Comparison of ENCODE assay signal across 19 cellular contexts in genomic region chr15:38545179-38545578, GRCh38. TPM values are rescaled to one million over a fixed set of nuclear protein-coding genes. Genes with fewer than 3 reads are reported as not detected.
A peak's percentile ranks its signal among the peaks of the same experiment; 100 is the strongest.
DNase-seq lines count a peak whose midpoint lies in the region; ATAC-seq, FAIRE-seq and TF ChIP-seq lines count a peak whose summit lies in the region.
"Had no signal": no experiment of that assay in that cellular context is flagged by ENCODE, and none has a peak within 500 bp of the region (broad histone marks: within the 10 kb centered on the region; RNA-seq: fewer than 3 reads in every experiment).

No MANE protein-coding gene starts in this region.

- POLR2A ChIA-PET in T-cell (lab: Charles Lee), result interaction anchor here (0.6 to 1.0 kb wide), 2 partner anchors 144 to 146 kb away, joined by 3 read pairs; no protein-coding TSS in a partner anchor

- H3K4me1 Mint-ChIP-seq in activated CD8-positive, alpha-beta memory T cell treated with anti-CD3 and anti-CD28 coated beads, Interleukin-2, amount 10 ng/mL, durations not matched to agents 7 days and 5 days, result peaks cover 84% of the 10 kb centered on the region
- peaks cover 94 to 95% (median 94%) of the 10 kb centered on the region in 3 donors for H3K4me1 Mint-ChIP-seq in T-cell
- H3K4me1 Mint-ChIP-seq in natural killer cell treated with Interleukin-12 subunit alpha and Interleukin-12 subunit beta and Interleukin-15 and Interleukin-18, amount 100 ng/mL, for 72 hours (ENCODE audit: low read depth in 2 of 2), result peaks cover 76 to 77% of the 10 kb centered on the region in 2 donors

- no peak overlapping the region for H3K4me3 Mint-ChIP-seq in activated CD8-positive, alpha-beta memory T cell treated with anti-CD3 and anti-CD28 coated beads, Interleukin-2, amount 10 ng/mL, durations not matched to agents 7 days and 5 days
- H3K4me3 Mint-ChIP-seq in T-cell, result peak overlapping the region in 1 of 3 donors; percentile 25
- no peak overlapping the region for H3K4me3 Mint-ChIP-seq in natural killer cell treated with Interleukin-12 subunit alpha and Interleukin-12 subunit beta and Interleukin-15 and Interleukin-18, amount 100 ng/mL, for 72 hours
- H3K4me3 Mint-ChIP-seq: WTC11 had no signal

- no peak for ATAC-seq in activated CD8-positive, alpha-beta memory T cell treated with anti-CD3 and anti-CD28 coated beads, Interleukin-2, amount 10 ng/mL, durations not matched to agents 7 days and 5 days
- ATAC-seq in T-cell (replicated peaks in 1 of 4) (no peak), GM21515 (IDR thresholded peaks at IDR 0.05; ENCODE audit: unreplicated experiment) (no peak), GM19452 (IDR thresholded peaks at IDR 0.05; ENCODE audit: unreplicated experiment) (no peak)
- no peak for ATAC-seq in natural killer cell treated with Interleukin-12 subunit alpha and Interleukin-12 subunit beta and Interleukin-15 and Interleukin-18, amount 100 ng/mL, for 72 hours
- ATAC-seq: body of pancreas, left lobe of liver, pancreas, upper lobe of right lung, WTC11 had no signal

- CTCF ChIA-PET in activated CD8-positive, alpha-beta memory T cell treated with anti-CD3 and anti-CD28 coated beads, Interleukin-2, amount 10 ng/mL, durations not matched to agents 7 days and 5 days (lab: Charles Lee), result interaction anchor here (1.0 kb wide), 1 partner anchor 146 kb away, joined by 5 read pairs; no protein-coding TSS in a partner anchor
- CTCF ChIA-PET in T-cell (lab: Charles Lee), result interaction anchor here (0.7 to 1.6 kb wide), 2 partner anchors 11 to 139 kb away, joined by 3 to 4 read pairs; no protein-coding TSS in a partner anchor

- DNase-seq in activated CD8-positive, alpha-beta memory T cell treated with anti-CD3 and anti-CD28 coated beads, Interleukin-2, amount 10 ng/mL, durations not matched to agents 7 days and 5 days, result no peak
- no peak for DNase-seq in activated CD8-positive, alpha-beta memory T cell treated with anti-CD3 and anti-CD28 coated beads for 24 hours
- DNase-seq in T-cell (no peak), cerebellar cortex (ENCODE audit: low spot score) (peak; percentile 56), GM12892 (ENCODE audit: insufficient read length) (no peak)
- no peak for DNase-seq in natural killer cell treated with Interleukin-12 subunit alpha and Interleukin-12 subunit beta and Interleukin-15 and Interleukin-18, amount 100 ng/mL, for 72 hours (ENCODE audit: low spot score)
- DNase-seq: ACHN, body of pancreas, DMS79 treated with DMSO at 0.1 percent for 48 hours, pancreas, sigmoid colon, SW 1271, upper lobe of right lung had no signal

- FAIRE-seq in GM12892 (lab: Jason Lieb, UNC), result no peak
- FAIRE-seq: H1, pancreas had no signal

- H3K27ac Mint-ChIP-seq in activated CD8-positive, alpha-beta memory T cell treated with anti-CD3 and anti-CD28 coated beads, Interleukin-2, amount 10 ng/mL, durations not matched to agents 7 days and 5 days, result peak overlapping the region; percentile 5
- H3K27ac Mint-ChIP-seq in T-cell, result peak overlapping the region; percentile 13 to 59
- peak overlapping the region; percentile 66 to 75 for H3K27ac Mint-ChIP-seq in natural killer cell treated with Interleukin-12 subunit alpha and Interleukin-12 subunit beta and Interleukin-15 and Interleukin-18, amount 100 ng/mL, for 72 hours
- H3K27ac Mint-ChIP-seq: WTC11 had no signal

- TF ChIP-seq POLR2A in GM12892 (IDR thresholded peaks at IDR 0.05; ENCODE audit: low read depth, low read length), result no peak

- no peaks in the 10 kb centered on the region for H3K27me3 Mint-ChIP-seq in activated CD8-positive, alpha-beta memory T cell treated with anti-CD3 and anti-CD28 coated beads, Interleukin-2, amount 10 ng/mL, durations not matched to agents 7 days and 5 days
- no peaks in the 10 kb centered on the region for H3K27me3 Mint-ChIP-seq in T-cell
- H3K27me3 Mint-ChIP-seq in natural killer cell treated with Interleukin-12 subunit alpha and Interleukin-12 subunit beta and Interleukin-15 and Interleukin-18, amount 100 ng/mL, for 72 hours, result no peaks in the 10 kb centered on the region

- H3K36me3 Mint-ChIP-seq in activated CD8-positive, alpha-beta memory T cell treated with anti-CD3 and anti-CD28 coated beads, Interleukin-2, amount 10 ng/mL, durations not matched to agents 7 days and 5 days, result peaks cover 76% of the 10 kb centered on the region
- peaks cover 66% of the 10 kb centered on the region for H3K36me3 Mint-ChIP-seq in T-cell
- peaks cover 35% of the 10 kb centered on the region for H3K36me3 Mint-ChIP-seq in natural killer cell treated with Interleukin-12 subunit alpha and Interleukin-12 subunit beta and Interleukin-15 and Interleukin-18, amount 100 ng/mL, for 72 hours
- H3K36me3 Mint-ChIP-seq: WTC11 had no signal

- no peaks in the 10 kb centered on the region for H3K9me3 Mint-ChIP-seq in activated CD8-positive, alpha-beta memory T cell treated with anti-CD3 and anti-CD28 coated beads, Interleukin-2, amount 10 ng/mL, durations not matched to agents 7 days and 5 days (ENCODE audit: low read depth)
- no peaks in the 10 kb centered on the region for H3K9me3 Mint-ChIP-seq in T-cell
- no peaks in the 10 kb centered on the region for H3K9me3 Mint-ChIP-seq in natural killer cell treated with Interleukin-12 subunit alpha and Interleukin-12 subunit beta and Interleukin-15 and Interleukin-18, amount 100 ng/mL, for 72 hours
- H3K9me3 Mint-ChIP-seq: WTC11 had no signal

RNA-seq across cellular contexts. Expression of gene RASGRP1, which starts 19.4 kb away (rescaled TPM):
- 100 to 1,000 TPM; 143 to 202 TPM for total RNA-seq in activated CD8-positive, alpha-beta memory T cell treated with anti-CD3 and anti-CD28 coated beads, Interleukin-2, amount 10 ng/mL, durations not matched to agents 7 days and 5 days
- 100 to 1,000 TPM; 118 to 148 (median 131) TPM for total RNA-seq in T-cell
- 100 to 1,000 TPM; 154 to 241 TPM for total RNA-seq in natural killer cell treated with Interleukin-12 subunit alpha and Interleukin-12 subunit beta and Interleukin-15 and Interleukin-18, amount 100 ng/mL, for 72 hours
- 18.1 TPM for polyA plus RNA-seq in GM12892 (2012; ENCODE audit: missing spikeins)
- total RNA-seq: MCF 10A had no signal

Comparison
In these comparisons a context has a peak if more than half of its experiments do, and no peak if none do; other contexts are left out.
1. H3K27ac Mint-ChIP-seq: peak in every context shown above with its lines; median percentile 70 in natural killer cell treated with Interleukin-12 subunit alpha and Interleukin-12 subunit beta and Interleukin-15 and Interleukin-18, amount 100 ng/mL, for 72 hours; 36 in T-cell; 5 in activated CD8-positive, alpha-beta memory T cell treated with anti-CD3 and anti-CD28 coated beads, Interleukin-2, amount 10 ng/mL, durations not matched to agents 7 days and 5 days.